ENCODE assay signal across 24 cellular contexts in genomic region chr18:6373187-6373586, GRCh38. TPM values are rescaled to one million over a fixed set of nuclear protein-coding genes. Genes with fewer than 3 reads are reported as not detected.
DNase-seq lines count a peak whose midpoint lies in the region; ATAC-seq, FAIRE-seq and TF ChIP-seq lines count a peak whose summit lies in the region.
"Had no signal": no experiment of that assay in that cellular context is flagged by ENCODE, and none has a peak within 500 bp of the region (broad histone marks: within the 10 kb centered on the region; RNA-seq: fewer than 3 reads in every experiment).

No MANE protein-coding gene starts in this region.

- no peak overlapping the region for H3K4me3 Mint-ChIP-seq in MCF 10A (ENCODE audit: unreplicated experiment)
- H3K4me3 Mint-ChIP-seq in effector memory CD8-positive, alpha-beta T cell, result no peak overlapping the region
- H3K4me3 Mint-ChIP-seq: CD4-positive, alpha-beta memory T cell; H9 had no signal

- TF ChIP-seq EP300 in HepG2 (IDR thresholded peaks at IDR 0.05; ENCODE audit: low read depth in 2 of 2, low read length in 2 of 2) (peak in 1 of 2 experiments; percentile 41; a peak in 1 of 4 replicates), HepG2 (CRISPR knock-in tag; IDR thresholded peaks at IDR 0.05; ENCODE audit: borderline replicate concordance) (no peak)

- no peak overlapping the region for H2BK5ac ChIP-seq in trophoblast cell (ENCODE audit: low read depth, low read length, poor library complexity)

- TF ChIP-seq CTCF in HepG2 (CRISPR knock-in tag; IDR thresholded peaks at IDR 0.05) (no peak), right lobe of liver (IDR thresholded peaks at IDR 0.05) (no peak), choroid plexus epithelial cell (conservative IDR thresholded peaks at IDR 0.05; ENCODE audit: low read depth, low read length) (no peak), MCF 10A (IDR thresholded peaks at IDR 0.05; ENCODE audit: unreplicated experiment) (no peak)

- H3K4ac ChIP-seq in trophoblast cell (ENCODE audit: low read depth, low read length), result no peak overlapping the region

- in situ Hi-C loops in HepG2 (cut with HindIII; ENCODE audit: extremely low pct_ligation_motif_present, low pct_unique_long_range_greater_than_20kb), result no loop called here

- no peak overlapping the region for H2BK120ac ChIP-seq in trophoblast cell (ENCODE audit: insufficient read depth, low read length, poor library complexity)

- BruUV-seq in HepG2 (replicated peaks; lab: Mats Ljungman, UMichigan) (no TSS peak), MCF 10A (replicated peaks; lab: Mats Ljungman, UMichigan) (no TSS peak)

- H4K91ac ChIP-seq in trophoblast cell (ENCODE audit: low read depth, low read length), result no peak overlapping the region

- H3K27me3 ChIP-seq in HepG2 (ENCODE audit: control insufficient read depth in 1 of 2, insufficient read depth in 2 of 2, low read length in 2 of 2) (no peaks in the 10 kb centered on the region), right lobe of liver (no peaks in the 10 kb centered on the region), trophoblast cell (ENCODE audit: insufficient read depth, low read length) (no peaks in the 10 kb centered on the region)

- no peak overlapping the region for H2BK12ac ChIP-seq in trophoblast cell (ENCODE audit: low read length)

- H3K9me3 Mint-ChIP-seq in MCF 10A (ENCODE audit: unreplicated experiment), result no peaks in the 10 kb centered on the region
- peaks cover 15 to 28% of the 10 kb centered on the region in 2 donors for H3K9me3 Mint-ChIP-seq in effector memory CD8-positive, alpha-beta T cell

- H3K23ac ChIP-seq in trophoblast cell (ENCODE audit: low read length), result no peak overlapping the region

- no peak overlapping the region for H3K14ac ChIP-seq in trophoblast cell (ENCODE audit: low read length)

- TF ChIP-seq RAD21 in HepG2 (CRISPR knock-in tag; IDR thresholded peaks at IDR 0.05), result no peak

- WGBS in HepG2 (ENCODE audit: low lambda C conversion rate), result 37% methylated on average over 5 of the region's 5 CpGs
- 65% methylated on average over 5 of the region's 5 CpGs for WGBS in right lobe of liver (ENCODE audit: insufficient coverage, low coverage, low lambda C conversion rate, missing lambda C conversion rate)
- WGBS in trophoblast cell (ENCODE audit: extremely low coverage, insufficient coverage, insufficient read length), result no CpG with 5 or more reads among the region's 5 CpGs

- no peaks in the 10 kb centered on the region for H3K79me1 ChIP-seq in trophoblast cell (ENCODE audit: low read length)

- peak overlapping the region; percentile 66; the same call in 1 of the 2 replicates for H3K9ac ChIP-seq in HepG2 (ENCODE audit: insufficient read depth, low read depth, low read length)
- H3K9ac ChIP-seq in trophoblast cell (ENCODE audit: low read length), result peak overlapping the region; percentile 68
- H3K9ac ChIP-seq: GM23248 had no signal

- no peaks in the 10 kb centered on the region for H4K20me1 ChIP-seq in HepG2 (ENCODE audit: insufficient read depth, low read length)

- intact Hi-C loops in HepG2 (cut with micrococcal nuclease; ENCODE audit: unreplicated experiment), result loop anchor here (5.0 kb wide), 1 partner anchor 109 kb away; no protein-coding TSS in a partner anchor
- intact Hi-C loops in right lobe of liver (cut with DNase I), result no loop called here
- intact Hi-C loops in MCF 10A (cut with micrococcal nuclease), result no loop called here

- H3K4me2 ChIP-seq in HepG2 (ENCODE audit: low read depth, low read length) (peak overlapping the region; percentile 58), trophoblast cell (ENCODE audit: low read length) (no peak overlapping the region)

- H3K79me2 ChIP-seq in HepG2 (ENCODE audit: insufficient read depth, low read length) (peaks cover 32% of the 10 kb centered on the region), trophoblast cell (ENCODE audit: control insufficient read depth, insufficient read depth, low read length, poor library complexity) (no peaks in the 10 kb centered on the region)

- FAIRE-seq in HepG2 (lab: Jason Lieb, UNC), result peak; percentile 82
- FAIRE-seq: GM12891, GM18507, GM19239 had no signal

- H4K12ac ChIP-seq in trophoblast cell (ENCODE audit: low read depth, low read length), result no peak overlapping the region

- H3K9me3 ChIP-seq in HepG2 (ENCODE audit: low read length) (no peaks in the 10 kb centered on the region), right lobe of liver (no peaks in the 10 kb centered on the region), trophoblast cell (ENCODE audit: insufficient read depth, low read depth, low read length) (peaks cover 5% of the 10 kb centered on the region)

- peak; percentile 5; the same call in 2 of the 3 replicates for ATAC-seq in HepG2
- no peak for ATAC-seq in right lobe of liver
- no peak for ATAC-seq in GM19023 (IDR thresholded peaks at IDR 0.05; ENCODE audit: unreplicated experiment)
- ATAC-seq in effector memory CD8-positive, alpha-beta T cell (replicated peaks), result no peak
- ATAC-seq: HCT116 had no signal

- CTCF ChIA-PET in HepG2 (lab: Yijun Ruan, JAX; ENCODE audit: low intra/inter-chr PET ratio, low total read pairs) (no interaction called here), MCF 10A (lab: Yijun Ruan, JAX) (interaction anchor here (0.7 kb wide), 1 partner anchor 774 kb away, joined by 3 read pairs; no protein-coding TSS in a partner anchor)

- no peaks in the 10 kb centered on the region for H3K36me3 ChIP-seq in HepG2 (replicated peaks in 1 of 2; ENCODE audit: control insufficient read depth in 1 of 2, insufficient read depth in 2 of 2, low read length in 2 of 2)
- no peaks in the 10 kb centered on the region for H3K36me3 ChIP-seq in right lobe of liver
- H3K36me3 ChIP-seq in trophoblast cell (ENCODE audit: control insufficient read depth in 1 of 2, insufficient read depth in 2 of 2, low read length in 2 of 2), result no peaks in the 10 kb centered on the region

- no peak overlapping the region for H3K27ac Mint-ChIP-seq in MCF 10A (ENCODE audit: low read depth, unreplicated experiment)
- peak overlapping the region in 1 of 2 donors; percentile 23 for H3K27ac Mint-ChIP-seq in effector memory CD8-positive, alpha-beta T cell
- H3K27ac Mint-ChIP-seq: CD4-positive, alpha-beta memory T cell; H9 had no signal

- TF ChIP-seq POLR2A in HepG2 (IDR thresholded peaks at IDR 0.05; ENCODE audit: insufficient read depth in 1 of 2, low read depth in 2 of 2, low read length in 2 of 2) (no peak), right lobe of liver (IDR thresholded peaks at IDR 0.05) (no peak)

- H3K27me3 Mint-ChIP-seq in MCF 10A (ENCODE audit: insufficient read depth, unreplicated experiment), result peaks cover 25% of the 10 kb centered on the region
- no peaks in the 10 kb centered on the region for H3K27me3 Mint-ChIP-seq in effector memory CD8-positive, alpha-beta T cell
- H3K27me3 Mint-ChIP-seq: CD4-positive, alpha-beta memory T cell had no signal

- peak overlapping the region; percentile 66 for H3K27ac ChIP-seq in HepG2 (ENCODE audit: extremely low read length, insufficient read depth, low read length)
- H3K27ac ChIP-seq in right lobe of liver, result peak overlapping the region in 1 of 3 donors; percentile 85
- H3K27ac ChIP-seq in trophoblast cell (ENCODE audit: low read depth, low read length), result no peak overlapping the region
- H3K27ac ChIP-seq: GM23248 had no signal

- H3K36me3 Mint-ChIP-seq in MCF 10A (ENCODE audit: insufficient read depth, unreplicated experiment), result no peaks in the 10 kb centered on the region
- no peaks in the 10 kb centered on the region for H3K36me3 Mint-ChIP-seq in effector memory CD8-positive, alpha-beta T cell (ENCODE audit: insufficient read depth)
- H3K36me3 Mint-ChIP-seq: CD4-positive, alpha-beta memory T cell had no signal

- H3K18ac ChIP-seq in trophoblast cell (ENCODE audit: low read length), result no peak overlapping the region

- POLR2A ChIA-PET in HepG2 (lab: Yijun Ruan, JAX) (no interaction called here), MCF 10A (lab: Yijun Ruan, JAX) (no interaction called here)

- DNase-seq in HepG2 (ENCODE audit: low spot score) (peak; percentile 63), right lobe of liver (no peak), choroid plexus epithelial cell (ENCODE audit: low read depth) (peak; percentile 1), trophoblast cell (no peak), MCF 10A (ENCODE audit: unreplicated experiment) (no peak)
- DNase-seq in effector memory CD8-positive, alpha-beta T cell, result no peak
- DNase-seq: C1 segment of cervical spinal cord; Calu3; CD4-positive, alpha-beta memory T cell; COR-L47; DMS53; DMS79 treated with DMSO at 0.1 percent for 48 hours; GF-D8; GM23248; H9 had no signal

- H3K4me1 Mint-ChIP-seq in MCF 10A (ENCODE audit: insufficient read depth, unreplicated experiment), result no peaks in the 10 kb centered on the region
- peaks cover 0 to 2% of the 10 kb centered on the region in 2 donors for H3K4me1 Mint-ChIP-seq in effector memory CD8-positive, alpha-beta T cell (ENCODE audit: low read depth in 2 of 2)
- H3K4me1 Mint-ChIP-seq: CD4-positive, alpha-beta memory T cell had no signal

- H3K4me1 ChIP-seq in HepG2 (ENCODE audit: insufficient read depth, low read length), result peaks cover 97% of the 10 kb centered on the region
- peaks cover 0 to 60% (median 14%) of the 10 kb centered on the region in 4 donors for H3K4me1 ChIP-seq in right lobe of liver
- H3K4me1 ChIP-seq in trophoblast cell (ENCODE audit: control insufficient read depth in 1 of 2, insufficient read depth in 2 of 2, low read length in 2 of 2), result no peaks in the 10 kb centered on the region

- no peak overlapping the region for H2AK5ac ChIP-seq in trophoblast cell (ENCODE audit: low read length)

- H2AFZ ChIP-seq in HepG2 (ENCODE audit: low read length) (no peak overlapping the region), trophoblast cell (ENCODE audit: insufficient read depth, low read length, poor library complexity) (no peak overlapping the region)
- H2AFZ ChIP-seq: GM23248 had no signal

- H3K4me3 ChIP-seq in HepG2 (replicated peaks in 1 of 3; ENCODE audit: insufficient read depth in 1 of 3, low read depth in 2 of 3, low read length in 3 of 3) (no peak overlapping the region), right lobe of liver (no peak overlapping the region), choroid plexus epithelial cell (ENCODE audit: low read depth, low read length) (no peak overlapping the region), trophoblast cell (ENCODE audit: low read depth, low read length) (no peak overlapping the region)
- H3K4me3 ChIP-seq: GM23248 had no signal

- H4K8ac ChIP-seq in trophoblast cell (ENCODE audit: low read depth, low read length), result no peak overlapping the region

RNA-seq across cellular contexts. Expression of gene L3MBTL4, which starts 41.5 kb away (rescaled TPM):
- total RNA-seq in HepG2 (2016; rRNA removed; fragmentation: Illumina TruSeq; extraction: Trizol) (12.8 and 13.3 TPM in 2 replicates), right lobe of liver (10 to 100 TPM in 4 of 6 experiments, 1 to 10 TPM in 2; 8.2 to 16.0 (median 11.3) TPM), MCF 10A (2022) (not detected in 2 replicates)
- 25.3 and 29.3 TPM in 2 replicates for total RNA-seq in HepG2 (2016; cell fraction: cytosol; rRNA removed; fragmentation: Illumina TruSeq; extraction: Trizol; ENCODE audit: low read depth)
- total RNA-seq in HepG2 (2016; cell fraction: insoluble cytoplasmic fraction; rRNA removed; fragmentation: Illumina TruSeq; extraction: Trizol), result 11.6 and 12.3 TPM in 2 replicates
- total RNA-seq in HepG2 (2016; cell fraction: membrane; rRNA removed; fragmentation: Illumina TruSeq; extraction: Trizol), result 18.9 and 22.5 TPM in 2 replicates
- total RNA-seq in HepG2 (2016; cell fraction: nucleus; rRNA removed; fragmentation: Illumina TruSeq; extraction: Trizol), result 23.9 and 26.7 TPM in 2 replicates
- 10.8 and 13.6 TPM in 2 replicates for polyA plus RNA-seq in HepG2 (2011; rRNA removed)
- polyA plus RNA-seq in HepG2 (2011; cell fraction: cytosol; rRNA removed), result 7.7 and 12.3 TPM in 2 replicates
- polyA plus RNA-seq in HepG2 (2011; cell fraction: nucleus; rRNA removed), result 16.7 and 22.6 TPM in 2 replicates
- polyA plus RNA-seq in HepG2 (2012), result 17.6 and 21.8 TPM in 2 replicates
- polyA plus RNA-seq in HepG2 (2016; cell fraction: cytosol; fragmentation: Illumina TruSeq; extraction: Trizol; ENCODE audit: low read depth), result 1.4 and 1.5 TPM in 2 replicates
- 9.6 and 10.1 TPM in 2 replicates for polyA plus RNA-seq in HepG2 (2016; cell fraction: insoluble cytoplasmic fraction; fragmentation: Illumina TruSeq; extraction: Trizol; ENCODE audit: low read depth)
- 3.7 TPM in 2 replicates for polyA plus RNA-seq in HepG2 (2016; cell fraction: membrane; fragmentation: Illumina TruSeq; extraction: Trizol; ENCODE audit: low read depth)
- 9.3 and 9.7 TPM in 2 replicates for polyA plus RNA-seq in HepG2 (2016; cell fraction: nucleus; fragmentation: Illumina TruSeq; extraction: Trizol; ENCODE audit: insufficient read depth, low read depth)
- 24.0 TPM in 1 of 2 replicates, not detected in the other for polyA minus RNA-seq in HepG2 (2011; rRNA and poly(A)+ RNA removed; ENCODE audit: low replicate concordance)
- 13.0 and 15.2 TPM in 2 replicates for polyA minus RNA-seq in HepG2 (2011; cell fraction: cytosol; rRNA and poly(A)+ RNA removed)
- 98.6 and 130 TPM in 2 replicates for polyA minus RNA-seq in HepG2 (2011; cell fraction: nucleus; rRNA and poly(A)+ RNA removed)
- polyA plus RNA-seq in trophoblast cell (2013), result 0.15 and 0.19 TPM in 2 replicates
- total RNA-seq: A172, A673, G401, GM23248 had no signal
- polyA plus RNA-seq: BJ; CD4-positive, alpha-beta memory T cell; GM23248 had no signal

Comparison
In these comparisons a context has a peak if more than half of its experiments do, and no peak if none do; other contexts are left out.
1. DNase-seq: peak in HepG2 (single experiment) and choroid plexus epithelial cell (single experiment); none in right lobe of liver (0 of 3), trophoblast cell (0 of 2), MCF 10A (single experiment) and effector memory CD8-positive, alpha-beta T cell (0 of 3).